In the genomic region with DNA sequence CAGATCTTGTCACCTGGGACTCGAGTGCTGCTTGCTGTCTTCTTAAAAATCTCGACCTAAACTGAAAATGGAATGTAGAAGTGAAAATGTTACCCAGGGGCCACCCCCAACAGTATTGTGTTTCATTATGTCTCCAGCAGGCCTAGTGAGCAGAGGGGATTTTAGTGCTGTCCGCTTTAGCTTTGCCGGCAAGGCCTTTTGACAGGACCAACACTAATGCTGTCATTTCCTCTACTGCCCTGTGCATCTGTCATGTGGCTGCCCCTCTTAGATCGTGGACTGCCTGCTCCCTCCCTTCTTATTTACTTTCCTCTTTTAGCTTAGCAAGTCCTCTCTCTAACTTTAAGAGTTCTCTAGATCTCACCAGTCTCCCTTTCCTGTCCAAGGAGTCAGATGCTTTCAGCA, we compare ENCODE assay signal across 8 cellular contexts.
A peak's percentile ranks its signal among the peaks of the same experiment; 100 is the strongest.
DNase-seq lines count a peak whose midpoint lies in the region; ATAC-seq and TF ChIP-seq lines count a peak whose summit lies in the region.

No MANE protein-coding gene starts in this region.

- ATAC-seq in GM18907 (IDR thresholded peaks at IDR 0.05; ENCODE audit: unreplicated experiment) (peak; percentile 100), HG02588 (IDR thresholded peaks at IDR 0.05; ENCODE audit: unreplicated experiment) (peak; percentile 100)

- H3K79me2 ChIP-seq in neural progenitor cell (ENCODE audit: low read depth), result no peaks in the 10 kb centered on the region

- H3K27ac ChIP-seq in neural progenitor cell, result no peak overlapping the region

- TF ChIP-seq CTCF in neural progenitor cell (IDR thresholded peaks at IDR 0.05), result no peak

- peaks cover 15% of the 10 kb centered on the region for H3K4me1 ChIP-seq in neural progenitor cell

- no peak overlapping the region for H3K4me2 ChIP-seq in neural progenitor cell

- no peaks in the 10 kb centered on the region for H3K9me3 Mint-ChIP-seq in IgD-negative memory B cell
- H3K9me3 Mint-ChIP-seq in neural progenitor cell, result no peaks in the 10 kb centered on the region

- H3K4me3 ChIP-seq in neural progenitor cell, result no peak overlapping the region

- H3K36me3 ChIP-seq in neural progenitor cell, result no peaks in the 10 kb centered on the region

- H3K27me3 Mint-ChIP-seq in IgD-negative memory B cell (no peaks in the 10 kb centered on the region), neural progenitor cell (ENCODE audit: insufficient read depth, low read depth) (no peaks in the 10 kb centered on the region)

- no peak overlapping the region for H3K9ac ChIP-seq in neural progenitor cell

- no peaks in the 10 kb centered on the region for H3K9me3 ChIP-seq in neural progenitor cell (ENCODE audit: low read depth)

- H3K27ac Mint-ChIP-seq in IgD-negative memory B cell (peak overlapping the region; percentile 3 to 76 (median 21)), neural progenitor cell (peak overlapping the region; percentile 47)

- H3K36me3 Mint-ChIP-seq in IgD-negative memory B cell (peaks cover 4% of the 10 kb centered on the region), neural progenitor cell (peaks cover 4% of the 10 kb centered on the region)

- H3K4me3 Mint-ChIP-seq in IgD-negative memory B cell, result peak overlapping the region in 3 of 4 donors; percentile 18 to 67 (median 41)
- no peak overlapping the region for H3K4me3 Mint-ChIP-seq in neural progenitor cell

- no peaks in the 10 kb centered on the region for H3K27me3 ChIP-seq in neural progenitor cell

- H2AFZ ChIP-seq in neural progenitor cell (replicated peaks), result no peak overlapping the region

- DNase-seq in neural progenitor cell (ENCODE audit: low spot score), result peak; percentile 15
- DNase-seq in NCI-H2081 (lab: John Stamatoyannopoulos, UW), result no peak
- no peak for DNase-seq in DMS53 treated with DMSO at 0.1 percent for 48 hours (lab: John Stamatoyannopoulos, UW; ENCODE audit: unreplicated experiment)
- no peak for DNase-seq in stimulated activated naive CD4-positive, alpha-beta T cell (lab: John Stamatoyannopoulos, UW)
- DNase-seq in NCI-H146 (lab: John Stamatoyannopoulos, UW), result no peak

- H4K20me1 ChIP-seq in neural progenitor cell (ENCODE audit: low read depth), result no peaks in the 10 kb centered on the region

- H3K4me1 Mint-ChIP-seq in IgD-negative memory B cell (peaks cover 3 to 15% (median 15%) of the 10 kb centered on the region in 3 donors), neural progenitor cell (peaks cover 63% of the 10 kb centered on the region)

- H3F3A ChIP-seq in neural progenitor cell (ENCODE audit: low read depth), result no peaks in the 10 kb centered on the region
